Comparison of ENCODE assay signal across 14 cellular contexts in the genomic region with DNA sequence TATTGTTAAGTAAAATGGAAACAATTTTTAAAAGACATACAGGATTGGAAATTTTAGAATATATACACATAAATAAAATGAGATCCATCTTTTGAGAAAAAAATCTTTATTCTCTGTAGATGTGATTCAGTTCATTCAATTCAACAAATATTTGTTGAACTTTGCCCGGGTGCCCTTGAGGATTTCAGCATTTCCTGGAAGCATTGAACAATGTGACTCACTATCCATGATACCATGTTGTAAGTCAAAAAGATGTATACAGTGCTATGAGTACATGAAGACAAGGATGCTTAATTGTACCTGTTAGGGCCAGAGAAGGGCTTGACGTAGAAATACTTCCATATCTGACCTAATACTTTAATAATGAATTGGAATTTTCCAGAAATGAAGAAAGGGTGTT.
"Had no signal": no experiment of that assay in that cellular context is flagged by ENCODE, and none has a peak within 500 bp of the region (broad histone marks: within the 10 kb centered on the region; RNA-seq: fewer than 3 reads in every experiment).

No MANE protein-coding gene starts in this region.

- H3K9ac ChIP-seq: neural progenitor cell had no signal

- H3K27me3 Mint-ChIP-seq: activated naive CD4-positive, alpha-beta T cell treated with anti-CD3 and anti-CD28 coated beads, Interleukin-2, amount 50 U/mL, for 24 hours had no signal

- H3K4me1 Mint-ChIP-seq: activated naive CD4-positive, alpha-beta T cell treated with anti-CD3 and anti-CD28 coated beads, Interleukin-2, amount 50 U/mL, for 24 hours; immature natural killer cell had no signal

- H3K9me3 Mint-ChIP-seq: activated naive CD4-positive, alpha-beta T cell treated with anti-CD3 and anti-CD28 coated beads, Interleukin-2, amount 50 U/mL, for 24 hours; neural progenitor cell had no signal

- H3K27me3 ChIP-seq: neural progenitor cell, pancreas, stomach, tibial artery, uterus had no signal

- H2AFZ ChIP-seq: neural progenitor cell had no signal

- ATAC-seq: activated CD4-positive, CD25-positive, alpha-beta regulatory T cell treated with anti-CD3 and anti-CD28 coated beads, Interleukin-2, amount 50 U/mL, for 24 hours; pancreas had no signal

- H3K27ac Mint-ChIP-seq: activated naive CD4-positive, alpha-beta T cell treated with anti-CD3 and anti-CD28 coated beads, Interleukin-2, amount 50 U/mL, for 24 hours; immature natural killer cell; neural progenitor cell had no signal

- H3K36me3 ChIP-seq: neural progenitor cell, pancreas, stomach, tibial artery, uterus had no signal

- FAIRE-seq: colon, pancreas had no signal

- DNase-seq: activated T-cell treated with anti-CD3 and anti-CD28 coated beads, Interleukin-2, amount 50 U/mL, for 1 hour; amygdala; immature natural killer cell; left cardiac atrium; midbrain; pancreas; stomach; tibial artery; uterus had no signal

- H3K4me2 ChIP-seq: neural progenitor cell had no signal

- H3K9me3 ChIP-seq: pancreas, stomach, tibial artery, uterus had no signal

- H3K4me1 ChIP-seq: pancreas, stomach, tibial artery, uterus had no signal

- H3K27ac ChIP-seq: neural progenitor cell, pancreas, stomach, tibial artery, uterus had no signal

- H3K4me3 Mint-ChIP-seq: activated naive CD4-positive, alpha-beta T cell treated with anti-CD3 and anti-CD28 coated beads, Interleukin-2, amount 50 U/mL, for 24 hours; immature natural killer cell; neural progenitor cell had no signal

- H3K4me3 ChIP-seq: lung, neural progenitor cell, pancreas, stomach, tibial artery, uterus had no signal

- H3K36me3 Mint-ChIP-seq: activated naive CD4-positive, alpha-beta T cell treated with anti-CD3 and anti-CD28 coated beads, Interleukin-2, amount 50 U/mL, for 24 hours; immature natural killer cell; neural progenitor cell had no signal
